In genomic region chr19:1084024-1084868, GRCh38 we compare ENCODE assay signal across 13 cellular contexts. TPM values are rescaled to one million over a fixed set of nuclear protein-coding genes. Genes with fewer than 3 reads are reported as not detected.
DNase-seq lines count a peak whose midpoint lies in the region; ATAC-seq, FAIRE-seq and TF ChIP-seq lines count a peak whose summit lies in the region.
"Had no signal": no experiment of that assay in that cellular context is flagged by ENCODE, and none has a peak within 500 bp of the region (broad histone marks: within the 10 kb centered on the region; RNA-seq: fewer than 3 reads in every experiment).

No MANE protein-coding gene starts in this region.

- TF ChIP-seq CTCF in right atrium auricular region (IDR thresholded peaks at IDR 0.05) (no peak), K562 (IDR thresholded peaks at IDR 0.05 in 2 of 3, conservative IDR thresholded peaks at IDR 0.05 in 1 of 3; ENCODE audit: insufficient read depth in 2 of 3, low read depth in 1 of 3, low read length in 3 of 3) (no peak)

- ATAC-seq in Right ventricle myocardium inferior: no peak
- no peak for ATAC-seq in K562
- ATAC-seq: left cardiac atrium; stimulated activated naive CD8-positive, alpha-beta T cell treated with anti-CD3 and anti-CD28 coated beads, Interleukin-15, amount 100 ng/mL, for 72 hours had no signal

- POLR2A ChIA-PET in K562 (lab: Yijun Ruan, JAX): interaction anchor here (1.0 to 5.3 kb wide), 6 partner anchors 9 to 353 kb away, joined by 3 to 45 read pairs (median 6); partner anchors contain the start of genes GPX4 and POLR2E

- no peak overlapping the region for H2AFZ ChIP-seq in K562 (ENCODE audit: low read depth, low read length)

- H3K27ac ChIP-seq in right atrium auricular region (no peak overlapping the region), K562 (ENCODE audit: extremely low read depth, low read depth, low read length) (no peak overlapping the region)

- peak overlapping the region in 2 of 4 donors; percentile 77 to 81 for H3K4me3 Mint-ChIP-seq in IgD-negative memory B cell

- no peaks in the 10 kb centered on the region for H3K27me3 ChIP-seq in right atrium auricular region
- no peaks in the 10 kb centered on the region for H3K27me3 ChIP-seq in K562 (ENCODE audit: control insufficient read depth in 2 of 2, insufficient read depth in 2 of 2, low read length in 2 of 2)

- BruUV-seq in K562 (replicated peaks; lab: Mats Ljungman, UMichigan): no TSS peak

- H3K9me3 Mint-ChIP-seq in IgD-negative memory B cell: no peaks in the 10 kb centered on the region
- H3K9me3 Mint-ChIP-seq: stimulated activated naive CD8-positive, alpha-beta T cell treated with anti-CD3 and anti-CD28 coated beads, Interleukin-15, amount 100 ng/mL, for 72 hours had no signal

- H3K36me3 ChIP-seq in right atrium auricular region (peaks cover 11% of the 10 kb centered on the region), K562 (ENCODE audit: control insufficient read depth, insufficient read depth, low read length) (peaks cover 51% of the 10 kb centered on the region; the same call in 2 of the 3 replicates)

- CTCF ChIA-PET in K562 (lab: Yijun Ruan, JAX; ENCODE audit: low intra/inter-chr PET ratio): no interaction called here

- H3K79me2 ChIP-seq in K562 (ENCODE audit: control insufficient read depth, insufficient read depth, low read length): no peaks in the 10 kb centered on the region

- peak overlapping the region; percentile 31 to 97 (median 86) for H3K27ac Mint-ChIP-seq in IgD-negative memory B cell

- no peak overlapping the region for H3K4me2 ChIP-seq in K562 (ENCODE audit: insufficient read depth, low read length)

- DNase-seq in Right ventricle myocardium inferior (ENCODE audit: missing footprints) (peak; percentile 48), right atrium auricular region (ENCODE audit: low spot score) (no peak), K562 (ENCODE audit: extremely low read depth in 1 of 4, low spot score in 3 of 4) (no peak), renal cortical epithelial cell (ENCODE audit: low read depth) (peak; percentile 65), SK-N-DZ (ENCODE audit: low spot score) (no peak), HuH-7.5 (ENCODE audit: low spot score) (no peak), H54 (ENCODE audit: insufficient read length, low spot score) (no peak)
- DNase-seq: COR-L47; left cardiac atrium; NK-92 treated with Interleukin-12 subunit alpha and Interleukin-12 subunit beta, amount 100 ng/mL, for 24 hours had no signal

- H3K9me1 ChIP-seq in K562 (ENCODE audit: control insufficient read depth, insufficient read depth, low read length): peaks cover 3% of the 10 kb centered on the region

- no peaks in the 10 kb centered on the region for H3K27me3 Mint-ChIP-seq in IgD-negative memory B cell
- H3K27me3 Mint-ChIP-seq: stimulated activated naive CD8-positive, alpha-beta T cell treated with anti-CD3 and anti-CD28 coated beads, Interleukin-15, amount 100 ng/mL, for 72 hours had no signal

- H3K4me1 ChIP-seq in right atrium auricular region (peaks cover 0 to 30% of the 10 kb centered on the region in 2 donors), K562 (replicated peaks in 1 of 2; ENCODE audit: control insufficient read depth in 2 of 2, insufficient read depth in 2 of 2, low read length in 2 of 2) (peaks cover 6 to 83% of the 10 kb centered on the region in 2 experiments)

- H3K4me3 ChIP-seq in right atrium auricular region (no peak overlapping the region), K562 (no peak overlapping the region)

- H3K4me1 Mint-ChIP-seq in IgD-negative memory B cell: peaks cover 18 to 28% (median 19%) of the 10 kb centered on the region in 3 donors

- WGBS in K562 (ENCODE audit: insufficient coverage, low coverage, missing lambda C conversion rate): 90% methylated on average over 42 of the region's 43 CpGs

- no peaks in the 10 kb centered on the region for H4K20me1 ChIP-seq in K562 (replicated peaks; ENCODE audit: control insufficient read depth, insufficient read depth, low read length)

- intact Hi-C loops in Right ventricle myocardium inferior (cut with DNase I) (no loop called here), K562 (cut with micrococcal nuclease) (loop anchor here (5.0 kb wide), 1 partner anchor 42 kb away; the partner anchor contains the start of gene ABCA7)

- FAIRE-seq in K562 (lab: Jason Lieb, UNC) (no peak), H54 (lab: Jason Lieb, UNC) (no peak)
- FAIRE-seq: astrocyte had no signal

- TF ChIP-seq POLR2A in K562 (conservative IDR thresholded peaks at IDR 0.05): no peak
- TF ChIP-seq POLR2A in H54 (IDR thresholded peaks at IDR 0.05; ENCODE audit: low read depth, low read length): no peak

- no peaks in the 10 kb centered on the region for H3K36me3 Mint-ChIP-seq in IgD-negative memory B cell

- no peak for TF ChIP-seq EP300 in K562 (IDR thresholded peaks at IDR 0.05; ENCODE audit: low read length)

- TF ChIP-seq RAD21 in K562 (CRISPR knock-in tag; conservative IDR thresholded peaks at IDR 0.05 in 1 of 2, IDR thresholded peaks at IDR 0.05 in 1 of 2): no peak

- H3K9ac ChIP-seq in K562 (ENCODE audit: insufficient read depth in 1 of 2, low read depth in 2 of 2, low read length in 2 of 2): no peak overlapping the region

- in situ Hi-C loops in K562 (cut with MboI): no loop called here

- H3K9me3 ChIP-seq in right atrium auricular region (no peaks in the 10 kb centered on the region), K562 (replicated peaks; ENCODE audit: control insufficient read depth, insufficient read depth, low read depth, low read length) (no peaks in the 10 kb centered on the region)

RNA-seq across cellular contexts. Expression of gene POLR2E, which starts 10.9 kb away (rescaled TPM):
- total RNA-seq in Right ventricle myocardium inferior (142 TPM), right atrium auricular region (100 to 1,000 TPM; 149 to 252 TPM), K562 (2014; rRNA removed) (297 and 441 TPM in 2 replicates), K562 (2014; rRNA removed; fragmentation: Illumina TruSeq; extraction: Trizol) (40.2 and 78.0 TPM in 2 replicates), K562 (2015; rRNA removed; fragmentation: Illumina TruSeq; extraction: Trizol) (141 and 144 TPM in 2 replicates), K562 (2021) (328 and 351 TPM in 2 replicates), renal cortical epithelial cell (101 and 168 TPM in 2 replicates)
- polyA plus RNA-seq in IgD-negative memory B cell (237 TPM), K562 (2011; rRNA removed) (244 and 334 TPM in 2 replicates), K562 (2014; fragmentation: Illumina TruSeq; extraction: Trizol) (267 and 448 TPM in 2 replicates), K562 (2014; fragmentation: Nextera tagmentation; extraction: Ambion mirVana) (10 to 100 TPM in 1 of 2 experiments, 1 to 10 TPM in 1; 3.4 to 32.5 TPM), K562 (2014; rRNA removed) (413 and 438 TPM in 2 replicates)
- 38.2 and 129 TPM in 2 replicates for total RNA-seq in K562 (2011; cell fraction: chromatin; rRNA removed; ENCODE audit: low replicate concordance)
- 126 and 135 TPM in 2 replicates for total RNA-seq in K562 (2011; cell fraction: nucleolus; rRNA removed)
- 74.1 and 78.7 TPM in 2 replicates for total RNA-seq in K562 (2011; cell fraction: nucleoplasm; rRNA removed)
- 305 and 616 TPM in 2 replicates for polyA plus RNA-seq in K562 (2011; cell fraction: cytosol; rRNA removed)
- 112 and 143 TPM in 2 replicates for polyA plus RNA-seq in K562 (2011; cell fraction: nucleus; rRNA removed)
- 291 and 445 TPM in 2 replicates for polyA plus RNA-seq in K562 (2012)
- 36.0 and 77.6 TPM in 2 replicates for polyA minus RNA-seq in K562 (2011; rRNA and poly(A)+ RNA removed)
- 127 and 173 TPM in 2 replicates for polyA minus RNA-seq in K562 (2011; cell fraction: cytosol; rRNA and poly(A)+ RNA removed)
- polyA minus RNA-seq in K562 (2011; cell fraction: nucleus; rRNA and poly(A)+ RNA removed): 45.4 and 50.5 TPM in 2 replicates
- 240 and 311 TPM in 2 replicates for polyA plus RNA-seq in SK-N-DZ (2014; cell fraction: cytosol; rRNA removed)
- polyA plus RNA-seq in SK-N-DZ (2014; cell fraction: nucleus; rRNA removed): 150 and 168 TPM in 2 replicates

RNA-seq across cellular contexts. Expression of gene ARHGAP45, which starts 17.3 kb away (rescaled TPM):
- total RNA-seq in Right ventricle myocardium inferior (6.6 TPM), right atrium auricular region (10 to 100 TPM in 1 of 2 donors, 1 to 10 TPM in 1; 5.2 to 12.8 TPM), K562 (2014; rRNA removed) (22.1 and 31.1 TPM in 2 replicates), K562 (2014; rRNA removed; fragmentation: Illumina TruSeq; extraction: Trizol) (1.0 and 1.8 TPM in 2 replicates), K562 (2015; rRNA removed; fragmentation: Illumina TruSeq; extraction: Trizol) (4.2 and 6.0 TPM in 2 replicates), K562 (2021) (18.0 and 19.9 TPM in 2 replicates), renal cortical epithelial cell (8.3 and 13.4 TPM in 2 replicates)
- polyA plus RNA-seq in IgD-negative memory B cell (391 TPM), K562 (2011; rRNA removed) (4.4 and 7.6 TPM in 2 replicates), K562 (2014; fragmentation: Illumina TruSeq; extraction: Trizol) (1.9 and 6.9 TPM in 2 replicates), K562 (2014; fragmentation: Nextera tagmentation; extraction: Ambion mirVana) (under 1 TPM; 0.08 to 0.63 TPM), K562 (2014; rRNA removed) (16.3 and 20.2 TPM in 2 replicates)
- 25.6 and 81.0 TPM in 2 replicates for total RNA-seq in K562 (2011; cell fraction: chromatin; rRNA removed; ENCODE audit: low replicate concordance)
- 39.0 and 49.5 TPM in 2 replicates for total RNA-seq in K562 (2011; cell fraction: nucleolus; rRNA removed)
- total RNA-seq in K562 (2011; cell fraction: nucleoplasm; rRNA removed): 22.7 and 24.1 TPM in 2 replicates
- polyA plus RNA-seq in K562 (2011; cell fraction: cytosol; rRNA removed): 5.6 and 12.6 TPM in 2 replicates
- 17.8 and 38.7 TPM in 2 replicates for polyA plus RNA-seq in K562 (2011; cell fraction: nucleus; rRNA removed)
- 15.0 and 15.2 TPM in 2 replicates for polyA plus RNA-seq in K562 (2012)
- polyA minus RNA-seq in K562 (2011; rRNA and poly(A)+ RNA removed): 1.7 and 2.0 TPM in 2 replicates
- polyA minus RNA-seq in K562 (2011; cell fraction: cytosol; rRNA and poly(A)+ RNA removed): 6.2 and 8.5 TPM in 2 replicates
- 5.5 and 6.6 TPM in 2 replicates for polyA minus RNA-seq in K562 (2011; cell fraction: nucleus; rRNA and poly(A)+ RNA removed)
- 3.2 and 6.2 TPM in 2 replicates for polyA plus RNA-seq in SK-N-DZ (2014; cell fraction: cytosol; rRNA removed)
- 6.1 and 10.6 TPM in 2 replicates for polyA plus RNA-seq in SK-N-DZ (2014; cell fraction: nucleus; rRNA removed)

RNA-seq across cellular contexts. Expression of gene GPX4, which starts 19.5 kb away (rescaled TPM):
- total RNA-seq in Right ventricle myocardium inferior (361 TPM), right atrium auricular region (100 to 1,000 TPM; 404 to 529 TPM), K562 (2014; rRNA removed) (639 and 643 TPM in 2 replicates), K562 (2014; rRNA removed; fragmentation: Illumina TruSeq; extraction: Trizol) (131 and 209 TPM in 2 replicates), K562 (2015; rRNA removed; fragmentation: Illumina TruSeq; extraction: Trizol) (349 and 395 TPM in 2 replicates), K562 (2021) (383 and 392 TPM in 2 replicates), renal cortical epithelial cell (205 and 337 TPM in 2 replicates)
- polyA plus RNA-seq in IgD-negative memory B cell (460 TPM), K562 (2011; rRNA removed) (223 and 286 TPM in 2 replicates), K562 (2014; fragmentation: Illumina TruSeq; extraction: Trizol) (434 and 536 TPM in 2 replicates), K562 (2014; fragmentation: Nextera tagmentation; extraction: Ambion mirVana) (100 to 1,000 TPM in 1 of 2 experiments, 10 to 100 TPM in 1; 61.4 to 125 TPM), K562 (2014; rRNA removed) (661 and 856 TPM in 2 replicates)
- 61.5 and 154 TPM in 2 replicates for total RNA-seq in K562 (2011; cell fraction: chromatin; rRNA removed; ENCODE audit: low replicate concordance)
- total RNA-seq in K562 (2011; cell fraction: nucleolus; rRNA removed): 171 and 189 TPM in 2 replicates
- total RNA-seq in K562 (2011; cell fraction: nucleoplasm; rRNA removed): 129 and 161 TPM in 2 replicates
- 531 and 777 TPM in 2 replicates for polyA plus RNA-seq in K562 (2011; cell fraction: cytosol; rRNA removed)
- 389 and 485 TPM in 2 replicates for polyA plus RNA-seq in K562 (2011; cell fraction: nucleus; rRNA removed)
- 659 and 746 TPM in 2 replicates for polyA plus RNA-seq in K562 (2012)
- 117 and 134 TPM in 2 replicates for polyA minus RNA-seq in K562 (2011; rRNA and poly(A)+ RNA removed)
- 191 and 300 TPM in 2 replicates for polyA minus RNA-seq in K562 (2011; cell fraction: cytosol; rRNA and poly(A)+ RNA removed)
- 54.3 and 64.1 TPM in 2 replicates for polyA minus RNA-seq in K562 (2011; cell fraction: nucleus; rRNA and poly(A)+ RNA removed)
- 781 and 852 TPM in 2 replicates for polyA plus RNA-seq in SK-N-DZ (2014; cell fraction: cytosol; rRNA removed)
- 522 and 693 TPM in 2 replicates for polyA plus RNA-seq in SK-N-DZ (2014; cell fraction: nucleus; rRNA removed)

RNA-seq across cellular contexts. Expression of gene ABCA7, which starts 44.3 kb away (rescaled TPM):
- total RNA-seq in Right ventricle myocardium inferior (7.7 TPM), right atrium auricular region (1 to 10 TPM; 4.8 to 5.9 TPM), K562 (2014; rRNA removed) (31.4 and 45.4 TPM in 2 replicates), K562 (2014; rRNA removed; fragmentation: Illumina TruSeq; extraction: Trizol) (8.9 and 12.7 TPM in 2 replicates), K562 (2015; rRNA removed; fragmentation: Illumina TruSeq; extraction: Trizol) (19.1 and 22.8 TPM in 2 replicates), K562 (2021) (90.0 and 96.1 TPM in 2 replicates), renal cortical epithelial cell (15.6 and 24.6 TPM in 2 replicates)
- polyA plus RNA-seq in IgD-negative memory B cell (21.4 TPM), K562 (2011; rRNA removed) (32.6 and 52.0 TPM in 2 replicates), K562 (2014; fragmentation: Illumina TruSeq; extraction: Trizol) (31.2 and 32.6 TPM in 2 replicates), K562 (2014; fragmentation: Nextera tagmentation; extraction: Ambion mirVana) (1 to 10 TPM; 2.3 to 3.0 TPM), K562 (2014; rRNA removed) (73.5 and 94.1 TPM in 2 replicates)
- total RNA-seq in K562 (2011; cell fraction: chromatin; rRNA removed; ENCODE audit: low replicate concordance): 266 and 789 TPM in 2 replicates
- total RNA-seq in K562 (2011; cell fraction: nucleolus; rRNA removed): 519 and 639 TPM in 2 replicates
- total RNA-seq in K562 (2011; cell fraction: nucleoplasm; rRNA removed): 258 and 297 TPM in 2 replicates
- polyA plus RNA-seq in K562 (2011; cell fraction: cytosol; rRNA removed): 31.0 and 47.7 TPM in 2 replicates
- 504 and 724 TPM in 2 replicates for polyA plus RNA-seq in K562 (2011; cell fraction: nucleus; rRNA removed)
- 65.1 and 67.9 TPM in 2 replicates for polyA plus RNA-seq in K562 (2012)
- polyA minus RNA-seq in K562 (2011; rRNA and poly(A)+ RNA removed): 13.1 and 14.8 TPM in 2 replicates
- 24.3 and 51.6 TPM in 2 replicates for polyA minus RNA-seq in K562 (2011; cell fraction: cytosol; rRNA and poly(A)+ RNA removed)
- 164 and 176 TPM in 2 replicates for polyA minus RNA-seq in K562 (2011; cell fraction: nucleus; rRNA and poly(A)+ RNA removed)
- 7.6 and 10.8 TPM in 2 replicates for polyA plus RNA-seq in SK-N-DZ (2014; cell fraction: cytosol; rRNA removed)
- polyA plus RNA-seq in SK-N-DZ (2014; cell fraction: nucleus; rRNA removed): 71.2 and 150 TPM in 2 replicates

RNA-seq across cellular contexts. Expression of gene CNN2, which starts 57.8 kb away (rescaled TPM):
- total RNA-seq in Right ventricle myocardium inferior (69.3 TPM), right atrium auricular region (10 to 100 TPM; 47.8 to 48.5 TPM), K562 (2014; rRNA removed) (82.3 and 124 TPM in 2 replicates), K562 (2014; rRNA removed; fragmentation: Illumina TruSeq; extraction: Trizol) (33.7 and 45.6 TPM in 2 replicates), K562 (2015; rRNA removed; fragmentation: Illumina TruSeq; extraction: Trizol) (52.7 and 54.9 TPM in 2 replicates), K562 (2021) (161 and 174 TPM in 2 replicates), renal cortical epithelial cell (312 and 501 TPM in 2 replicates)
- polyA plus RNA-seq in IgD-negative memory B cell (596 TPM), K562 (2011; rRNA removed) (36.4 and 61.3 TPM in 2 replicates), K562 (2014; fragmentation: Illumina TruSeq; extraction: Trizol) (123 and 158 TPM in 2 replicates), K562 (2014; fragmentation: Nextera tagmentation; extraction: Ambion mirVana) (10 to 100 TPM; 12.1 to 12.8 TPM), K562 (2014; rRNA removed) (71.3 and 73.3 TPM in 2 replicates)
- total RNA-seq in K562 (2011; cell fraction: chromatin; rRNA removed; ENCODE audit: low replicate concordance): 25.1 and 70.9 TPM in 2 replicates
- total RNA-seq in K562 (2011; cell fraction: nucleolus; rRNA removed): 40.8 and 41.4 TPM in 2 replicates
- total RNA-seq in K562 (2011; cell fraction: nucleoplasm; rRNA removed): 34.4 and 52.1 TPM in 2 replicates
- polyA plus RNA-seq in K562 (2011; cell fraction: cytosol; rRNA removed): 82.9 and 105 TPM in 2 replicates
- polyA plus RNA-seq in K562 (2011; cell fraction: nucleus; rRNA removed): 42.5 and 55.7 TPM in 2 replicates
- 82.7 and 152 TPM in 2 replicates for polyA plus RNA-seq in K562 (2012)
- 45.8 and 50.7 TPM in 2 replicates for polyA minus RNA-seq in K562 (2011; rRNA and poly(A)+ RNA removed)
- polyA minus RNA-seq in K562 (2011; cell fraction: cytosol; rRNA and poly(A)+ RNA removed): 132 and 161 TPM in 2 replicates
- polyA minus RNA-seq in K562 (2011; cell fraction: nucleus; rRNA and poly(A)+ RNA removed): 9.0 and 15.9 TPM in 2 replicates
- 100.0 and 112 TPM in 2 replicates for polyA plus RNA-seq in SK-N-DZ (2014; cell fraction: cytosol; rRNA removed)
- 50.3 and 54.1 TPM in 2 replicates for polyA plus RNA-seq in SK-N-DZ (2014; cell fraction: nucleus; rRNA removed)

Comparison
In these comparisons a context has a peak if more than half of its experiments do, and no peak if none do; other contexts are left out.
1. DNase-seq: peak in Right ventricle myocardium inferior (single experiment) and renal cortical epithelial cell (single experiment); none in right atrium auricular region (single experiment), K562 (0 of 4), SK-N-DZ (single experiment), HuH-7.5 (single experiment) and H54 (single experiment).